ENCODE assay signal across 1 cellular context in genomic region chr11:76859708-76860233, GRCh38.
A peak's percentile ranks its signal among the peaks of the same experiment; 100 is the strongest.
TF ChIP-seq lines count a peak whose summit lies in the region.

No MANE protein-coding gene starts in this region.

TF ChIP-seq in HEK293, 187 proteins besides CTCF, POLR2A, EP300 and RAD21 (continued from another document):
- TF ChIP-seq HOXC10 (CRISPR knock-in tag; IDR thresholded peaks at IDR 0.05), result no peak
- no peak for TF ChIP-seq ZNF175 (tag by site-specific recombination; IDR thresholded peaks at IDR 0.05)
- no peak for TF ChIP-seq ZNF121 (tag by site-specific recombination; IDR thresholded peaks at IDR 0.05)
- no peak for TF ChIP-seq ZNF324 (tag by site-specific recombination; IDR thresholded peaks at IDR 0.05)
- no peak for TF ChIP-seq ZNF747 (tag by site-specific recombination; IDR thresholded peaks at IDR 0.05)
- peak; percentile 67; the same call in 1 of the 2 replicates for TF ChIP-seq ZNF664 (tag by site-specific recombination; IDR thresholded peaks at IDR 0.05)
- TF ChIP-seq ZNF148 (tag by site-specific recombination; IDR thresholded peaks at IDR 0.05; ENCODE audit: borderline replicate concordance), result no peak
- no peak for TF ChIP-seq ZNF248 (tag by site-specific recombination; IDR thresholded peaks at IDR 0.05)
- no peak for TF ChIP-seq ZNF561 (tag by site-specific recombination; IDR thresholded peaks at IDR 0.05; ENCODE audit: borderline replicate concordance)
- TF ChIP-seq ZNF701 (tag by site-specific recombination; IDR thresholded peaks at IDR 0.05), result no peak
- TF ChIP-seq ZNF426 (tag by site-specific recombination; IDR thresholded peaks at IDR 0.05), result peak; percentile 77
- TF ChIP-seq ZNF26 (tag by site-specific recombination; IDR thresholded peaks at IDR 0.05), result no peak
- TF ChIP-seq MEIS1 (CRISPR knock-in tag; IDR thresholded peaks at IDR 0.05; ENCODE audit: borderline replicate concordance), result no peak
- TF ChIP-seq IKZF3 (tag by site-specific recombination; IDR thresholded peaks at IDR 0.05), result no peak
- no peak for TF ChIP-seq ZNF221 (tag by site-specific recombination; IDR thresholded peaks at IDR 0.05; ENCODE audit: borderline replicate concordance)
- no peak for TF ChIP-seq MZF1 (tag by site-specific recombination; IDR thresholded peaks at IDR 0.05; ENCODE audit: borderline replicate concordance)
- peak; percentile 32; the same call in 1 of the 2 replicates for TF ChIP-seq ZNF558 (tag by site-specific recombination; IDR thresholded peaks at IDR 0.05)
- TF ChIP-seq GFI1B (tag by site-specific recombination; IDR thresholded peaks at IDR 0.05), result no peak
- no peak for TF ChIP-seq ZNF777 (tag by site-specific recombination; IDR thresholded peaks at IDR 0.05; ENCODE audit: borderline replicate concordance)
- TF ChIP-seq ZNF544 (tag by site-specific recombination; IDR thresholded peaks at IDR 0.05), result no peak
- TF ChIP-seq ZBTB1 (tag by site-specific recombination; IDR thresholded peaks at IDR 0.05), result no peak
- TF ChIP-seq ZNF112 (tag by site-specific recombination; IDR thresholded peaks at IDR 0.05), result no peak
- no peak for TF ChIP-seq ZNF362 (tag by site-specific recombination; IDR thresholded peaks at IDR 0.05)
- TF ChIP-seq ZNF138 (tag by site-specific recombination; IDR thresholded peaks at IDR 0.05; ENCODE audit: borderline replicate concordance), result no peak
- no peak for TF ChIP-seq ZFP37 (tag by site-specific recombination; IDR thresholded peaks at IDR 0.05)
- TF ChIP-seq ZNF146 (tag by site-specific recombination; IDR thresholded peaks at IDR 0.05), result no peak
- no peak for TF ChIP-seq ZNF174 (tag by site-specific recombination; IDR thresholded peaks at IDR 0.05)
- no peak for TF ChIP-seq ZNF549 (tag by site-specific recombination; IDR thresholded peaks at IDR 0.05)
- TF ChIP-seq ZNF114 (tag by site-specific recombination; IDR thresholded peaks at IDR 0.05), result no peak
- peak; percentile 45 for TF ChIP-seq ZNF510 (tag by site-specific recombination; IDR thresholded peaks at IDR 0.05; ENCODE audit: insufficient replicate concordance)
- no peak for TF ChIP-seq ATF2 (tag by site-specific recombination; IDR thresholded peaks at IDR 0.05; ENCODE audit: low read depth)
- TF ChIP-seq AEBP2 (tag by site-specific recombination; IDR thresholded peaks at IDR 0.05; ENCODE audit: borderline replicate concordance), result no peak
- TF ChIP-seq ZEB2 (tag by site-specific recombination; IDR thresholded peaks at IDR 0.05), result no peak
- no peak for TF ChIP-seq KLF9 (tag by site-specific recombination; IDR thresholded peaks at IDR 0.05; ENCODE audit: low read depth)
- TF ChIP-seq KLF10 (tag by site-specific recombination; IDR thresholded peaks at IDR 0.05), result no peak
- no peak for TF ChIP-seq ZNF184 (tag by site-specific recombination; IDR thresholded peaks at IDR 0.05)
- TF ChIP-seq ZNF521 (tag by site-specific recombination; IDR thresholded peaks at IDR 0.05), result no peak
- no peak for TF ChIP-seq ZNF18 (tag by site-specific recombination; IDR thresholded peaks at IDR 0.05)
- no peak for TF ChIP-seq ZNF2 (tag by site-specific recombination; IDR thresholded peaks at IDR 0.05)
- no peak for TF ChIP-seq ZNF571 (tag by site-specific recombination; IDR thresholded peaks at IDR 0.05)
- no peak for TF ChIP-seq ZNF16 (tag by site-specific recombination; IDR thresholded peaks at IDR 0.05; ENCODE audit: low read depth)
- no peak for TF ChIP-seq ZNF354C (tag by site-specific recombination; IDR thresholded peaks at IDR 0.05; ENCODE audit: borderline replicate concordance, low read depth)
- TF ChIP-seq HOXD13 (CRISPR knock-in tag; IDR thresholded peaks at IDR 0.05; ENCODE audit: borderline replicate concordance), result no peak
- no peak for TF ChIP-seq KLF7 (tag by site-specific recombination; IDR thresholded peaks at IDR 0.05; ENCODE audit: borderline replicate concordance)
- no peak for TF ChIP-seq ZBTB7A (tag by site-specific recombination; IDR thresholded peaks at IDR 0.05; ENCODE audit: low read depth)
- TF ChIP-seq PATZ1 (tag by site-specific recombination; IDR thresholded peaks at IDR 0.05), result no peak
- TF ChIP-seq GLIS1 (tag by site-specific recombination; IDR thresholded peaks at IDR 0.05), result no peak
- TF ChIP-seq ZNF311 (tag by site-specific recombination; IDR thresholded peaks at IDR 0.05; ENCODE audit: borderline replicate concordance), result no peak
- TF ChIP-seq ZNF704 (tag by site-specific recombination; IDR thresholded peaks at IDR 0.05), result no peak
- TF ChIP-seq ZNF133 (tag by site-specific recombination; IDR thresholded peaks at IDR 0.05), result no peak
